Comparison of ENCODE assay signal across 8 cellular contexts in the genomic region with DNA sequence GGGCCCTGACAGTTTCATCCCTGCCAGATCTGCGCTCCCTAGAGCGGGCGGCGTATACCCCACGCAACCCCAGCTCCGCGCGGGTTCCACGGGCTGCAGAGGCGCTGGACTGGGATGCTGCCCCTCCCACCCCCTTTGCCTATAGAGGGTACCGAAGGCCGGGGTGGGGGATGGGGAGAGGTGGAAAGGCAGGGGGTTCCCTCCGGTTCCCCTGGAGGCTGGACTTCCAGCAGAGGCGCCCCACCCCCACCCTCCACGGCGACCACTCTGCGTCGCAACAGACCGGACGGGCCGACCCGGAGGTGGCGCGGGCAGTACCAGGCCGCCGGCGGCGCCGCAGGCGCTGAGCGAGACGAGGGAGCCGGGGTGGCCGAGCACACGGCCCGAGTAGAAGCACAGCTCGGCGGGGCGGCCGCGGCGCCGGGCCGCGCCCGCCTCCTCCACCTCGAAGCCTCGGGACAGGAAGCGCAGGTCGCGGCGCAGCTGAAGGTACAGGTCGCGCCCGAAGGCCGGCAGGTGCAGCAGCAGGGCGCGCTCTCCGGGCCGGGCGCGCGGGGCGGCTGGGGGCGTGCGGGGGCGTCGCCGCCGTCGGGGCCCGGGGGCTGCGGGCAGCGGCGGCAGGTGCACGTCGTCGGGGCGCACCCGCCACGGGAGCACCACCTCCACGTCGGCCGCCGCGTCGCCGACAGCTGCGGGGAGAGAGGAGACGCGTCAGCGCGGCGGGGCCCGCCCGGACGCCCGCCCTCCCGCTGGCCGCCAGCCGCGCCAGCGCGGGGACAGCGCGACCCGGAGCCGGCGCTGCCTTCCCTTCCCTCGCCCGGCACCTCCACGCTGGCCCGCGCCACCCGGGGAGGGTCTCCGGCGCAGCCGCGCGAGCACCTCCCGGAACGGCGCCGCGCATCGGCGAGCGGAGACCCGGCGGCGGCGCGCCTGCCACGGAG. TPM values are rescaled to one million over a fixed set of nuclear protein-coding genes. Genes with fewer than 3 reads are reported as not detected.
A peak's percentile ranks its signal among the peaks of the same experiment; 100 is the strongest.
DNase-seq lines count a peak whose midpoint lies in the region; ATAC-seq and TF ChIP-seq lines count a peak whose summit lies in the region.

No MANE protein-coding gene starts in this region.

- H3K36me3 Mint-ChIP-seq in activated CD4-positive, alpha-beta memory T cell treated with anti-CD3 and anti-CD28 coated beads for 36 hours, result no peaks in the 10 kb centered on the region

- POLR2A ChIA-PET in activated CD4-positive, alpha-beta memory T cell treated with anti-CD3 and anti-CD28 coated beads for 36 hours (lab: Charles Lee), result no interaction called here

- intact Hi-C loops in activated CD4-positive, alpha-beta memory T cell treated with anti-CD3 and anti-CD28 coated beads for 36 hours (cut with micrococcal nuclease), result loop anchor here (5.0 kb wide), 1 partner anchor 861 kb away; no protein-coding TSS in a partner anchor
- intact Hi-C loops in heart right ventricle (cut with DNase I), result loop anchor here in 7 of 10 donors (2.0 to 10.0 kb wide), 7 partner anchors 226 to 419 kb away; a partner anchor contains a TSS
- intact Hi-C loops in gastrocnemius medialis (cut with DNase I; ENCODE audit: low total_unique reads), result loop anchor here (5.0 to 10.0 kb wide), 2 partner anchors 666 to 914 kb away; a partner anchor contains a TSS

- H3K9me3 Mint-ChIP-seq in activated CD4-positive, alpha-beta memory T cell treated with anti-CD3 and anti-CD28 coated beads for 36 hours, result no peaks in the 10 kb centered on the region

- CTCF ChIA-PET in activated CD4-positive, alpha-beta memory T cell treated with anti-CD3 and anti-CD28 coated beads for 36 hours (lab: Charles Lee), result interaction anchor here (2.5 to 8.1 kb wide), 3 partner anchors 8 to 412 kb away, joined by 22 to 182 read pairs (median 23); no protein-coding TSS in a partner anchor

- peak in 2 of 8 donors; percentile 2 to 8 for ATAC-seq in heart right ventricle
- ATAC-seq in gastrocnemius medialis, result peak; percentile 22 to 28
- ATAC-seq in HG02623 (IDR thresholded peaks at IDR 0.05; ENCODE audit: unreplicated experiment), result no peak

- no peaks in the 10 kb centered on the region for H3K36me3 ChIP-seq in BLaER1
- H3K36me3 ChIP-seq in H7 (replicated peaks; ENCODE audit: control insufficient read depth, insufficient read depth, low read length), result no peaks in the 10 kb centered on the region
- H3K36me3 ChIP-seq in heart right ventricle, result no peaks in the 10 kb centered on the region
- H3K36me3 ChIP-seq in gastrocnemius medialis, result no peaks in the 10 kb centered on the region

- no peak for TF ChIP-seq POLR2A in gastrocnemius medialis (IDR thresholded peaks at IDR 0.05)

- H3K27ac ChIP-seq in BLaER1, result no peak overlapping the region
- peak overlapping the region in 4 of 10 donors; percentile 42 to 78 (median 52) for H3K27ac ChIP-seq in heart right ventricle
- H3K27ac ChIP-seq in gastrocnemius medialis, result peak overlapping the region; percentile 78 to 90 (median 88)

- peaks cover 15% of the 10 kb centered on the region for H3K4me1 Mint-ChIP-seq in activated CD4-positive, alpha-beta memory T cell treated with anti-CD3 and anti-CD28 coated beads for 36 hours (ENCODE audit: low read depth)

- H3K9me3 ChIP-seq in BLaER1 (no peaks in the 10 kb centered on the region), heart right ventricle (no peaks in the 10 kb centered on the region), gastrocnemius medialis (no peaks in the 10 kb centered on the region)

- H3K27ac Mint-ChIP-seq in activated CD4-positive, alpha-beta memory T cell treated with anti-CD3 and anti-CD28 coated beads for 36 hours, result no peak overlapping the region

- TF ChIP-seq CTCF in heart right ventricle (IDR thresholded peaks at IDR 0.05) (no peak), gastrocnemius medialis (IDR thresholded peaks at IDR 0.05 in 4 of 5, conservative IDR thresholded peaks at IDR 0.05 in 1 of 5) (no peak), GM13976 (IDR thresholded peaks at IDR 0.05; ENCODE audit: borderline replicate concordance, control extremely low read depth, extremely low read depth, insufficient read depth, missing control alignments) (no peak)

- 6 to 9% methylated on average over 85 to 131 of the region's 134 CpGs for WGBS in heart right ventricle, 2 donors

- H3K4me1 ChIP-seq in BLaER1 (no peaks in the 10 kb centered on the region), heart right ventricle (peaks cover 0 to 14% (median 7%) of the 10 kb centered on the region in 9 donors), gastrocnemius medialis (peaks cover 7 to 10% of the 10 kb centered on the region in 2 donors)

- peak overlapping the region; percentile 100 for H3K4me2 ChIP-seq in BLaER1

- H3K27me3 Mint-ChIP-seq in activated CD4-positive, alpha-beta memory T cell treated with anti-CD3 and anti-CD28 coated beads for 36 hours, result no peaks in the 10 kb centered on the region

- peaks cover 12% of the 10 kb centered on the region; the same call in 1 of the 2 replicates for H4K20me1 ChIP-seq in BLaER1

- H3K4me3 ChIP-seq in BLaER1 (peak overlapping the region; percentile 87), H7 (ENCODE audit: insufficient read depth, low read depth, low read length) (peak overlapping the region; percentile 59), heart right ventricle (peak overlapping the region; percentile 55 to 86 (median 72)), gastrocnemius medialis (peak overlapping the region; percentile 65 to 96 (median 76))

- H3K9ac ChIP-seq in BLaER1, result peak overlapping the region; percentile 73

- H3K27me3 ChIP-seq in BLaER1 (peaks cover 29% of the 10 kb centered on the region), H7 (ENCODE audit: control insufficient read depth, insufficient read depth, low read length) (peaks cover 34% of the 10 kb centered on the region), heart right ventricle (peaks cover 0 to 45% (median 13%) of the 10 kb centered on the region in 7 donors), gastrocnemius medialis (no peaks in the 10 kb centered on the region)

- DNase-seq in H7 (peak; percentile 77), heart right ventricle (no peak), gastrocnemius medialis (no peak), GM13976 (ENCODE audit: low spot score) (no peak)
- DNase-seq in activated CD4-positive, alpha-beta memory T cell treated with anti-CD3 and anti-CD28 coated beads for 36 hours, result peak; percentile 35
- DNase-seq in NK-92 treated with Interleukin-12 subunit alpha and Interleukin-12 subunit beta, amount 100 ng/mL, for 24 hours (lab: John Stamatoyannopoulos, UW), result no peak

- peak overlapping the region; percentile 70 for H3K4me3 Mint-ChIP-seq in activated CD4-positive, alpha-beta memory T cell treated with anti-CD3 and anti-CD28 coated beads for 36 hours

- in situ Hi-C loops in gastrocnemius medialis (cut with MboI; ENCODE audit: low sequenced_read_pairs in 4 of 4) (loop anchor here in 2 of 4 donors (10.0 kb wide), 2 partner anchors 224 to 664 kb away; no protein-coding TSS in a partner anchor), GM13976 (cut with MboI; ENCODE audit: low sequenced_read_pairs, unreplicated experiment) (loop anchor here (25.0 kb wide), 1 partner anchor 671 kb away; no protein-coding TSS in a partner anchor)

RNA-seq across cellular contexts. Expression of a gene that starts 0.8 kb away (rescaled TPM):
- 0.55 and 2.3 TPM in 2 replicates for total RNA-seq in H7 (2014; rRNA removed; shearing (Covaris generic))
- 1 to 10 TPM in 1 of 2 experiments, under 1 TPM in 1; 0.99 to 1.2 TPM for total RNA-seq in activated CD4-positive, alpha-beta memory T cell treated with anti-CD3 and anti-CD28 coated beads for 36 hours
- 1 to 10 TPM in 7 of 10 donors, under 1 TPM in 3; 0.47 to 5.0 (median 1.3) TPM for total RNA-seq in heart right ventricle
- under 1 TPM; 0.49 to 0.95 TPM for polyA plus RNA-seq in heart right ventricle
- total RNA-seq in gastrocnemius medialis, result 10 to 100 TPM in 3 of 4 donors, 1 to 10 TPM in 1; 5.0 to 16.2 (median 11.6) TPM

Comparison
In these comparisons a context has a peak if more than half of its experiments do, and no peak if none do; other contexts are left out.
1. DNase-seq: peak in H7 (single experiment) and activated CD4-positive, alpha-beta memory T cell treated with anti-CD3 and anti-CD28 coated beads for 36 hours (single experiment); none in heart right ventricle (0 of 2), gastrocnemius medialis (0 of 2), GM13976 (single experiment) and NK-92 treated with Interleukin-12 subunit alpha and Interleukin-12 subunit beta, amount 100 ng/mL, for 24 hours (single experiment).
2. Peak in every context shown above with its lines, with median percentiles within 50 percentile points of each other: H3K4me3 ChIP-seq.